In the genomic region with DNA sequence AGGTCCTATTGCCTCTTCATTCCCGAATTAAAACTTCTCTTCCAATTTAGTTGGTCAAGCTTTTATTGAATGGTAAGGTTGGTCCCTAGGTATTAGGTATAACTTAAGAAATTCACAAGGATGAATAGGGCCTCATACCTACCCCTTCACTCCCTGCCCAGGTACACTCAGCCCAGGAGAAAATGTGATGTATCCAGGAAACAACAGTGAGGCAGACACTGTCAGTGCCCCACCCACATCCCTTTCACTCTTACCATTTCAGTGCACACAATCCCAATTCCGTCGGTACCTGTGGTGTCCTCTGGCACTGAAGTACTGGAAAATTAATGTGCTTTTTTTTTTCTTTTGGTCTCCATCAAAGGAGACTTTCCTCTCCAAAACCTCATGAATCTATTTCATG, we compare ENCODE assay signal across 16 cellular contexts. TPM values are rescaled to one million over a fixed set of nuclear protein-coding genes. Genes with fewer than 3 reads are reported as not detected.
DNase-seq lines count a peak whose midpoint lies in the region; ATAC-seq, FAIRE-seq and TF ChIP-seq lines count a peak whose summit lies in the region.
"Had no signal": no experiment of that assay in that cellular context is flagged by ENCODE, and none has a peak within 500 bp of the region (broad histone marks: within the 10 kb centered on the region; RNA-seq: fewer than 3 reads in every experiment).

No MANE protein-coding gene starts in this region.

- H2AFZ ChIP-seq in keratinocyte (ENCODE audit: control insufficient read depth, low read length): no peak overlapping the region

- ATAC-seq in RWPE2 (ENCODE audit: low read depth) (peak; percentile 75), HG02973 (IDR thresholded peaks at IDR 0.05; ENCODE audit: unreplicated experiment) (no peak)
- ATAC-seq: A549, HCT116 had no signal

- no peaks in the 10 kb centered on the region for H3K36me3 ChIP-seq in RWPE2 (ENCODE audit: low read depth)
- no peaks in the 10 kb centered on the region for H3K36me3 ChIP-seq in keratinocyte (ENCODE audit: control insufficient read depth in 2 of 2, extremely low read depth in 1 of 2, insufficient read depth in 2 of 2, low read length in 2 of 2)
- H3K36me3 ChIP-seq: BE2C had no signal

- no peaks in the 10 kb centered on the region for H3K36me3 Mint-ChIP-seq in mesothelial cell of epicardium

- peaks cover 1% of the 10 kb centered on the region for H3K27me3 Mint-ChIP-seq in mesothelial cell of epicardium (ENCODE audit: low read depth)
- H3K27me3 Mint-ChIP-seq: CD8-positive, alpha-beta memory T cell had no signal

- H3K4me1 ChIP-seq in RWPE2 (ENCODE audit: insufficient read depth, poor library complexity, severe bottlenecking) (peaks cover 21% of the 10 kb centered on the region), keratinocyte (ENCODE audit: control insufficient read depth, extremely low read depth, insufficient read depth, low read length) (peaks cover 7% of the 10 kb centered on the region)
- H3K4me1 ChIP-seq: A549, Caco-2 had no signal

- H3K4me1 Mint-ChIP-seq in mesothelial cell of epicardium: no peaks in the 10 kb centered on the region
- H3K4me1 Mint-ChIP-seq: CD8-positive, alpha-beta memory T cell had no signal

- no peak for DNase-seq in HL-60 (ENCODE audit: low read depth in 1 of 2, low spot score in 1 of 2)
- no peak for DNase-seq in RWPE2 (ENCODE audit: low spot score)
- no peak for DNase-seq in keratinocyte (ENCODE audit: low read depth, low spot score)
- no peak for DNase-seq in urothelium cell line (ENCODE audit: low spot score)
- DNase-seq in NCI-H2227 treated with DMSO at 0.1 percent for 48 hours (lab: John Stamatoyannopoulos, UW): no peak
- no peak for DNase-seq in mesothelial cell of epicardium (ENCODE audit: low spot score in 2 of 2, unreplicated experiment in 2 of 2)
- DNase-seq: BE2C; Caco-2; CD8-positive, alpha-beta memory T cell; DND-41; GDM1 had no signal

- no peaks in the 10 kb centered on the region for H4K20me1 ChIP-seq in keratinocyte (ENCODE audit: control insufficient read depth, extremely low read depth, insufficient read depth, low read length)

- no peaks in the 10 kb centered on the region for H3K9me3 Mint-ChIP-seq in mesothelial cell of epicardium
- H3K9me3 Mint-ChIP-seq: CD8-positive, alpha-beta memory T cell had no signal

- peak overlapping the region; percentile 67 for H3K27ac ChIP-seq in HL-60 (replicated peaks)
- H3K27ac ChIP-seq in RWPE2 (ENCODE audit: poor library complexity, severe bottlenecking): peak overlapping the region; percentile 52
- H3K27ac ChIP-seq in keratinocyte (ENCODE audit: control insufficient read depth, insufficient read depth, low read length): no peak overlapping the region
- H3K27ac ChIP-seq: A549 had no signal

- H3K9me3 ChIP-seq in RWPE2 (ENCODE audit: severe bottlenecking) (no peaks in the 10 kb centered on the region), keratinocyte (ENCODE audit: control insufficient read depth, low read depth, low read length) (no peaks in the 10 kb centered on the region)
- H3K9me3 ChIP-seq: A549, BE2C, Caco-2 had no signal

- H3K9me1 ChIP-seq in keratinocyte (ENCODE audit: control insufficient read depth, extremely low read depth, insufficient read depth, low read length): no peaks in the 10 kb centered on the region

- H3K4me2 ChIP-seq in keratinocyte (ENCODE audit: control insufficient read depth, extremely low read depth, insufficient read depth, low read depth, low read length): no peak overlapping the region
- H3K4me2 ChIP-seq: A549 had no signal

- no peak overlapping the region for H3K4me3 Mint-ChIP-seq in mesothelial cell of epicardium
- H3K4me3 Mint-ChIP-seq: CD8-positive, alpha-beta memory T cell had no signal

- H3K27ac Mint-ChIP-seq in mesothelial cell of epicardium: no peak overlapping the region
- H3K27ac Mint-ChIP-seq: CD8-positive, alpha-beta memory T cell had no signal

- no peak overlapping the region for H3K4me3 ChIP-seq in HL-60 (replicated peaks; ENCODE audit: insufficient read depth, low read length)
- H3K4me3 ChIP-seq in RWPE2 (ENCODE audit: severe bottlenecking): no peak overlapping the region
- H3K4me3 ChIP-seq in keratinocyte (ENCODE audit: control insufficient read depth in 2 of 3, extremely low read depth in 1 of 3, insufficient read depth in 2 of 3, low read depth in 1 of 3, low read length in 3 of 3): no peak overlapping the region
- H3K4me3 ChIP-seq: A549 had no signal

- peak; percentile 62 for FAIRE-seq in keratinocyte (lab: Jason Lieb, UNC)
- FAIRE-seq in urothelium cell line (lab: Jason Lieb, UNC): peak; percentile 59
- FAIRE-seq: A549, H1 had no signal

- dilution Hi-C loops in keratinocyte (cut with MboI; ENCODE audit: extremely low pct_ligation_motif_present, low sequenced_read_pairs): loop anchor here (10.0 kb wide), 1 partner anchor 444 kb away; no protein-coding TSS in a partner anchor

- no peak overlapping the region for H3K9ac ChIP-seq in keratinocyte (ENCODE audit: control insufficient read depth, extremely low read depth, insufficient read depth, low read length)

- TF ChIP-seq CTCF in HL-60 (IDR thresholded peaks at IDR 0.05; ENCODE audit: insufficient read depth, low read length) (no peak), RWPE2 (IDR thresholded peaks at IDR 0.05; ENCODE audit: poor library complexity, severe bottlenecking) (no peak), keratinocyte (optimal IDR thresholded peaks at IDR 0.05 in 1 of 3, IDR thresholded peaks at IDR 0.05 in 1 of 3, conservative IDR thresholded peaks at IDR 0.05 in 1 of 3; ENCODE audit: extremely low read depth in 1 of 3, insufficient read depth in 2 of 3, low read length in 3 of 3) (no peak), mesothelial cell of epicardium (IDR thresholded peaks at IDR 0.05; ENCODE audit: unreplicated experiment) (no peak)

- H3K79me2 ChIP-seq in keratinocyte (ENCODE audit: control insufficient read depth, insufficient read depth, low read length): no peaks in the 10 kb centered on the region

- no peaks in the 10 kb centered on the region for H3K27me3 ChIP-seq in HL-60 (ENCODE audit: insufficient read depth, poor library complexity, severe bottlenecking)
- H3K27me3 ChIP-seq in RWPE2 (ENCODE audit: insufficient read depth, poor library complexity, severe bottlenecking): no peaks in the 10 kb centered on the region
- no peaks in the 10 kb centered on the region for H3K27me3 ChIP-seq in keratinocyte (ENCODE audit: control insufficient read depth, extremely low read depth, insufficient read depth, low read length)
- H3K27me3 ChIP-seq: BE2C had no signal

RNA-seq across cellular contexts. Expression of a gene that starts 10.5 kb away (rescaled TPM):
- not detected in 3 replicates for polyA plus RNA-seq in keratinocyte
- polyA plus RNA-seq in keratinocyte (2011; ENCODE audit: low read depth): not detected
- not detected in 2 replicates for polyA plus RNA-seq in keratinocyte (2011; cell fraction: cytosol; rRNA removed)
- not detected in 2 replicates for polyA plus RNA-seq in keratinocyte (2011; cell fraction: nucleus; rRNA removed)
- not detected in 2 replicates for polyA plus RNA-seq in keratinocyte (2012; ENCODE audit: low replicate concordance)
- not detected in 3 replicates for polyA minus RNA-seq in keratinocyte
- polyA minus RNA-seq in keratinocyte (2011; cell fraction: cytosol; rRNA and poly(A)+ RNA removed): not detected
- polyA minus RNA-seq in keratinocyte (2011; cell fraction: nucleus; rRNA and poly(A)+ RNA removed): not detected in 2 replicates
- not detected in 3 replicates for total RNA-seq in mesothelial cell of epicardium
- total RNA-seq: Caco-2; CD8-positive, alpha-beta memory T cell; H1 had no signal
- polyA plus RNA-seq: A549; AG04450; CD8-positive, alpha-beta memory T cell; H1 had no signal

RNA-seq across cellular contexts. Expression of a gene that starts 55.0 kb away (rescaled TPM):
- 64.3 to 131 TPM (median 85.5 TPM) in 3 replicates for polyA plus RNA-seq in keratinocyte
- polyA plus RNA-seq in keratinocyte (2011; ENCODE audit: low read depth): 164 TPM
- polyA plus RNA-seq in keratinocyte (2011; cell fraction: cytosol; rRNA removed): 82.4 and 168 TPM in 2 replicates
- polyA plus RNA-seq in keratinocyte (2011; cell fraction: nucleus; rRNA removed): 25.2 and 35.1 TPM in 2 replicates
- polyA plus RNA-seq in keratinocyte (2012; ENCODE audit: low replicate concordance): 69.9 and 115 TPM in 2 replicates
- polyA minus RNA-seq in keratinocyte: 3.8 to 36.5 TPM (median 10.1 TPM) in 3 replicates
- polyA minus RNA-seq in keratinocyte (2011; cell fraction: cytosol; rRNA and poly(A)+ RNA removed): 27.4 TPM
- 3.9 and 7.2 TPM in 2 replicates for polyA minus RNA-seq in keratinocyte (2011; cell fraction: nucleus; rRNA and poly(A)+ RNA removed)
- 38.2 to 42.6 TPM (median 41.8 TPM) in 3 replicates for total RNA-seq in mesothelial cell of epicardium

RNA-seq across cellular contexts. Expression of a gene that starts 55.0 kb away (rescaled TPM):
- 8.5 to 12.1 TPM (median 8.8 TPM) in 3 replicates for polyA plus RNA-seq in keratinocyte
- polyA plus RNA-seq in keratinocyte (2011; ENCODE audit: low read depth): 5.7 TPM
- polyA plus RNA-seq in keratinocyte (2011; cell fraction: cytosol; rRNA removed): 4.2 and 8.6 TPM in 2 replicates
- 43.4 and 47.9 TPM in 2 replicates for polyA plus RNA-seq in keratinocyte (2011; cell fraction: nucleus; rRNA removed)
- 4.8 and 5.6 TPM in 2 replicates for polyA plus RNA-seq in keratinocyte (2012; ENCODE audit: low replicate concordance)
- polyA minus RNA-seq in keratinocyte: 49.2 to 86.3 TPM (median 58.0 TPM) in 3 replicates
- 14.0 TPM for polyA minus RNA-seq in keratinocyte (2011; cell fraction: cytosol; rRNA and poly(A)+ RNA removed)
- polyA minus RNA-seq in keratinocyte (2011; cell fraction: nucleus; rRNA and poly(A)+ RNA removed): 54.4 and 101 TPM in 2 replicates
- total RNA-seq in mesothelial cell of epicardium: 28.2 to 29.4 TPM (median 28.7 TPM) in 3 replicates
